Comparison of ENCODE assay signal across 14 cellular contexts in genomic region chr11:56885182-56885581, GRCh38.
DNase-seq lines count a peak whose midpoint lies in the region; ATAC-seq, FAIRE-seq and TF ChIP-seq lines count a peak whose summit lies in the region.
"Had no signal": no experiment of that assay in that cellular context is flagged by ENCODE, and none has a peak within 500 bp of the region (broad histone marks: within the 10 kb centered on the region; RNA-seq: fewer than 3 reads in every experiment).

No MANE protein-coding gene starts in this region.

- 82% methylated on average over 1 of the region's 1 CpG; no CpG with 5 or more reads in 1 of the 2 experiments for WGBS in H1 (ENCODE audit: extremely low coverage in 1 of 2, insufficient coverage in 1 of 2, insufficient read length in 1 of 2, insufficient replicate concordance in 2 of 2, low coverage in 1 of 2, low lambda C conversion rate in 2 of 2, missing lambda C conversion rate in 1 of 2), 2 experiments

- H3K27ac Mint-ChIP-seq in mesothelial cell of epicardium: peak overlapping the region; percentile 56
- H3K27ac Mint-ChIP-seq in stimulated activated effector memory CD8-positive, alpha-beta T cell treated with anti-CD3 and anti-CD28 coated beads, Interleukin-12 subunit alpha, Interleukin-12 subunit beta, amount 100 ng/mL, for 72 hours: no peak overlapping the region
- no peak overlapping the region for H3K27ac Mint-ChIP-seq in activated naive CD4-positive, alpha-beta T cell treated with anti-CD3 and anti-CD28 coated beads, Interleukin-2, amount 50 U/mL, for 72 hours
- H3K27ac Mint-ChIP-seq: activated CD8-positive, alpha-beta memory T cell treated with anti-CD3 and anti-CD28 coated beads, Interleukin-2, amount 10 ng/mL, durations not matched to agents 7 days and 5 days; effector memory CD8-positive, alpha-beta T cell; HFFc6 had no signal

- H3K4me1 ChIP-seq in H1 (replicated peaks in 1 of 4; ENCODE audit: control insufficient read depth in 3 of 4, insufficient read depth in 4 of 4, low read length in 3 of 4): no peaks in the 10 kb centered on the region

- CTCF ChIA-PET in H1 (lab: Charles Lee; ENCODE audit: partially characterized antibody): interaction anchor here (0.6 kb wide), 1 partner anchor 390 kb away, joined by 4 read pairs; no protein-coding TSS in a partner anchor

- H2BK12ac ChIP-seq in H1 (ENCODE audit: low read depth, low read length): no peak overlapping the region

- no peak overlapping the region for H3K27ac ChIP-seq in H1 (ENCODE audit: low read depth, low read length)

- peak overlapping the region; percentile 81; the same call in 1 of the 2 replicates for H2AFZ ChIP-seq in H1 (ENCODE audit: low read length)

- no peak overlapping the region for H3K14ac ChIP-seq in H1 (ENCODE audit: insufficient read length)

- H4K5ac ChIP-seq in H1 (ENCODE audit: insufficient read length, low read depth, low read length): no peak overlapping the region

- peak; percentile 70 for ATAC-seq in HG02759 (IDR thresholded peaks at IDR 0.05; ENCODE audit: unreplicated experiment)
- no peak for ATAC-seq in stimulated activated effector memory CD8-positive, alpha-beta T cell treated with anti-CD3 and anti-CD28 coated beads, Interleukin-12 subunit alpha, Interleukin-12 subunit beta, amount 100 ng/mL, for 72 hours
- no peak for ATAC-seq in activated naive CD4-positive, alpha-beta T cell treated with anti-CD3 and anti-CD28 coated beads, Interleukin-2, amount 50 U/mL, for 72 hours
- ATAC-seq: activated CD8-positive, alpha-beta memory T cell treated with anti-CD3 and anti-CD28 coated beads, Interleukin-2, amount 10 ng/mL, durations not matched to agents 7 days and 5 days; effector memory CD8-positive, alpha-beta T cell; stimulated activated naive CD8-positive, alpha-beta T cell treated with anti-CD3 and anti-CD28 coated beads, Interleukin-15, Interleukin-2, amounts not matched to agents 100 U/mL and 50 U/mL, for 24 hours had no signal

- H2BK15ac ChIP-seq in H1 (ENCODE audit: low read length): no peak overlapping the region

- no peaks in the 10 kb centered on the region for H3K23me2 ChIP-seq in H1 (ENCODE audit: low read depth, low read length)

- no peak overlapping the region for H2AK5ac ChIP-seq in H1 (ENCODE audit: low read depth, low read length)

- no peak overlapping the region for H2BK120ac ChIP-seq in H1 (replicated peaks; ENCODE audit: low read depth, low read length)

- no peak for TF ChIP-seq POLR2A in H1 (IDR thresholded peaks at IDR 0.05; ENCODE audit: control extremely low read depth in 1 of 2, low read depth in 2 of 2, low read length in 2 of 2)
- TF ChIP-seq POLR2A in H54 (IDR thresholded peaks at IDR 0.05; ENCODE audit: low read depth, low read length): no peak

- no peaks in the 10 kb centered on the region for H3K79me1 ChIP-seq in H1 (ENCODE audit: low read depth, low read length)

- H4K8ac ChIP-seq in H1 (ENCODE audit: extremely low read depth, insufficient read depth, low read length): no peak overlapping the region

- no peak overlapping the region for H3K4me3 ChIP-seq in H1 (ENCODE audit: extremely low read depth in 1 of 4, insufficient read depth in 2 of 4, low read depth in 3 of 4, low read length in 4 of 4)

- POLR2A ChIA-PET in H1 (lab: Charles Lee; ENCODE audit: partially characterized antibody): no interaction called here

- no peak overlapping the region for H4K91ac ChIP-seq in H1 (replicated peaks; ENCODE audit: insufficient read length, low read length)

- TF ChIP-seq RAD21 in H1 (IDR thresholded peaks at IDR 0.05 in 1 of 2, conservative IDR thresholded peaks at IDR 0.05 in 1 of 2; ENCODE audit: low read depth in 2 of 2, low read length in 2 of 2): no peak

- no peak overlapping the region for H3K23ac ChIP-seq in H1 (ENCODE audit: insufficient read length)

- H4K20me1 ChIP-seq in H1 (replicated peaks in 1 of 2; ENCODE audit: control insufficient read depth in 1 of 2, insufficient read depth in 2 of 2, low read length in 2 of 2): no peaks in the 10 kb centered on the region

- no peaks in the 10 kb centered on the region for H3K79me2 ChIP-seq in H1 (ENCODE audit: control insufficient read depth in 1 of 2, insufficient read depth in 2 of 2, low read length in 2 of 2)

- no peak overlapping the region for H3K4me3 Mint-ChIP-seq in mesothelial cell of epicardium
- no peak overlapping the region for H3K4me3 Mint-ChIP-seq in stimulated activated effector memory CD8-positive, alpha-beta T cell treated with anti-CD3 and anti-CD28 coated beads, Interleukin-12 subunit alpha, Interleukin-12 subunit beta, amount 100 ng/mL, for 72 hours
- H3K4me3 Mint-ChIP-seq: activated CD8-positive, alpha-beta memory T cell treated with anti-CD3 and anti-CD28 coated beads, Interleukin-2, amount 10 ng/mL, durations not matched to agents 7 days and 5 days; effector memory CD8-positive, alpha-beta T cell; HFFc6; nephron had no signal

- no peak overlapping the region for H2BK20ac ChIP-seq in H1 (ENCODE audit: low read length)

- no peak for FAIRE-seq in H1 (lab: Jason Lieb, UNC)
- no peak for FAIRE-seq in H54 (lab: Jason Lieb, UNC)

- no peaks in the 10 kb centered on the region for H3K36me3 Mint-ChIP-seq in mesothelial cell of epicardium
- no peaks in the 10 kb centered on the region for H3K36me3 Mint-ChIP-seq in stimulated activated effector memory CD8-positive, alpha-beta T cell treated with anti-CD3 and anti-CD28 coated beads, Interleukin-12 subunit alpha, Interleukin-12 subunit beta, amount 100 ng/mL, for 72 hours
- H3K36me3 Mint-ChIP-seq in activated naive CD4-positive, alpha-beta T cell treated with anti-CD3 and anti-CD28 coated beads, Interleukin-2, amount 50 U/mL, for 72 hours: no peaks in the 10 kb centered on the region
- H3K36me3 Mint-ChIP-seq: activated CD8-positive, alpha-beta memory T cell treated with anti-CD3 and anti-CD28 coated beads, Interleukin-2, amount 10 ng/mL, durations not matched to agents 7 days and 5 days had no signal

- H3K36me3 ChIP-seq in H1 (ENCODE audit: control insufficient read depth in 2 of 4, insufficient read depth in 4 of 4, low read length in 3 of 4): no peaks in the 10 kb centered on the region

- no peak overlapping the region for H3K4me2 ChIP-seq in H1 (ENCODE audit: insufficient read depth in 1 of 2, low read depth in 2 of 2, low read length in 2 of 2)

- H3K4me1 Mint-ChIP-seq in mesothelial cell of epicardium: peaks cover 9% of the 10 kb centered on the region
- H3K4me1 Mint-ChIP-seq in stimulated activated effector memory CD8-positive, alpha-beta T cell treated with anti-CD3 and anti-CD28 coated beads, Interleukin-12 subunit alpha, Interleukin-12 subunit beta, amount 100 ng/mL, for 72 hours: no peaks in the 10 kb centered on the region
- H3K4me1 Mint-ChIP-seq: activated CD8-positive, alpha-beta memory T cell treated with anti-CD3 and anti-CD28 coated beads, Interleukin-2, amount 10 ng/mL, durations not matched to agents 7 days and 5 days; nephron had no signal

- no peak for TF ChIP-seq EP300 in H1 (IDR thresholded peaks at IDR 0.05; ENCODE audit: borderline replicate concordance in 1 of 2, low read depth in 2 of 2, low read length in 2 of 2)

- no peaks in the 10 kb centered on the region for H3K9me3 Mint-ChIP-seq in mesothelial cell of epicardium
- peaks cover 2% of the 10 kb centered on the region for H3K9me3 Mint-ChIP-seq in stimulated activated effector memory CD8-positive, alpha-beta T cell treated with anti-CD3 and anti-CD28 coated beads, Interleukin-12 subunit alpha, Interleukin-12 subunit beta, amount 100 ng/mL, for 72 hours
- peaks cover 0 to 3% of the 10 kb centered on the region in 2 donors for H3K9me3 Mint-ChIP-seq in activated naive CD4-positive, alpha-beta T cell treated with anti-CD3 and anti-CD28 coated beads, Interleukin-2, amount 50 U/mL, for 72 hours
- H3K9me3 Mint-ChIP-seq: HFFc6, nephron had no signal

- H3K27me3 ChIP-seq in H1 (replicated peaks in 1 of 4; ENCODE audit: control insufficient read depth in 3 of 4, extremely low read depth in 1 of 4, insufficient read depth in 3 of 4, low read length in 3 of 4): no peaks in the 10 kb centered on the region

- peak; percentile 82 for DNase-seq in COLO829 (ENCODE audit: low spot score)
- DNase-seq in H1 (ENCODE audit: low read depth in 1 of 2, low spot score in 2 of 2): no peak
- no peak for DNase-seq in mesothelial cell of epicardium (ENCODE audit: low spot score in 2 of 2, unreplicated experiment in 2 of 2)
- DNase-seq in activated CD8-positive, alpha-beta memory T cell treated with anti-CD3 and anti-CD28 coated beads, Interleukin-2, amount 50 U/mL, for 4 hours: no peak
- DNase-seq in H54 (ENCODE audit: insufficient read length, low spot score): no peak
- DNase-seq in stimulated activated effector memory CD8-positive, alpha-beta T cell treated with anti-CD3 and anti-CD28 coated beads, Interleukin-12 subunit alpha, Interleukin-12 subunit beta, amount 100 ng/mL, for 72 hours (ENCODE audit: low spot score in 2 of 2): no peak
- DNase-seq in activated naive CD4-positive, alpha-beta T cell treated with anti-CD3 and anti-CD28 coated beads, Interleukin-2, amount 50 U/mL, for 72 hours (ENCODE audit: low spot score in 2 of 2): no peak
- DNase-seq: activated CD8-positive, alpha-beta memory T cell treated with anti-CD3 and anti-CD28 coated beads, Interleukin-2, amount 10 ng/mL, durations not matched to agents 7 days and 5 days; effector memory CD8-positive, alpha-beta T cell; HFFc6; NK-92 treated with Interleukin-12 subunit alpha and Interleukin-12 subunit beta, amount 100 ng/mL, for 24 hours; stimulated activated naive CD8-positive, alpha-beta T cell treated with anti-CD3 and anti-CD28 coated beads, Interleukin-15, Interleukin-2, amounts not matched to agents 100 U/mL and 50 U/mL, for 24 hours had no signal

- peaks cover 0 to 8% of the 10 kb centered on the region in 2 experiments; a peak in 2 of 4 replicates for H3K9me3 ChIP-seq in H1 (ENCODE audit: insufficient read depth in 2 of 2, low read depth in 1 of 2, low read length in 1 of 2)

- H3K56ac ChIP-seq in H1 (replicated peaks; ENCODE audit: insufficient read length, low read depth, low read length): no peak overlapping the region

- H2BK5ac ChIP-seq in H1 (ENCODE audit: low read depth, low read length): no peak overlapping the region

- H3K27me3 Mint-ChIP-seq in mesothelial cell of epicardium (ENCODE audit: low read depth): peaks cover 2% of the 10 kb centered on the region
- H3K27me3 Mint-ChIP-seq: activated CD8-positive, alpha-beta memory T cell treated with anti-CD3 and anti-CD28 coated beads, Interleukin-2, amount 10 ng/mL, durations not matched to agents 7 days and 5 days; effector memory CD8-positive, alpha-beta T cell had no signal

- H3K9ac ChIP-seq in H1 (replicated peaks in 1 of 4; ENCODE audit: extremely low read depth in 1 of 4, low read depth in 3 of 4, low read length in 3 of 4): no peak overlapping the region

- H3K18ac ChIP-seq in H1 (ENCODE audit: extremely low read depth, low read length): no peak overlapping the region

- no peak for TF ChIP-seq CTCF in H1 (IDR thresholded peaks at IDR 0.05; ENCODE audit: control extremely low read depth in 1 of 3, insufficient read depth in 1 of 3, low read depth in 1 of 3, low read length in 3 of 3)
- TF ChIP-seq CTCF in mesothelial cell of epicardium (IDR thresholded peaks at IDR 0.05; ENCODE audit: unreplicated experiment): no peak

- no peak overlapping the region for H3K4ac ChIP-seq in H1 (replicated peaks; ENCODE audit: insufficient read length, low read depth, low read length)
